Comparison of ENCODE assay signal across 10 cellular contexts in the genomic region with DNA sequence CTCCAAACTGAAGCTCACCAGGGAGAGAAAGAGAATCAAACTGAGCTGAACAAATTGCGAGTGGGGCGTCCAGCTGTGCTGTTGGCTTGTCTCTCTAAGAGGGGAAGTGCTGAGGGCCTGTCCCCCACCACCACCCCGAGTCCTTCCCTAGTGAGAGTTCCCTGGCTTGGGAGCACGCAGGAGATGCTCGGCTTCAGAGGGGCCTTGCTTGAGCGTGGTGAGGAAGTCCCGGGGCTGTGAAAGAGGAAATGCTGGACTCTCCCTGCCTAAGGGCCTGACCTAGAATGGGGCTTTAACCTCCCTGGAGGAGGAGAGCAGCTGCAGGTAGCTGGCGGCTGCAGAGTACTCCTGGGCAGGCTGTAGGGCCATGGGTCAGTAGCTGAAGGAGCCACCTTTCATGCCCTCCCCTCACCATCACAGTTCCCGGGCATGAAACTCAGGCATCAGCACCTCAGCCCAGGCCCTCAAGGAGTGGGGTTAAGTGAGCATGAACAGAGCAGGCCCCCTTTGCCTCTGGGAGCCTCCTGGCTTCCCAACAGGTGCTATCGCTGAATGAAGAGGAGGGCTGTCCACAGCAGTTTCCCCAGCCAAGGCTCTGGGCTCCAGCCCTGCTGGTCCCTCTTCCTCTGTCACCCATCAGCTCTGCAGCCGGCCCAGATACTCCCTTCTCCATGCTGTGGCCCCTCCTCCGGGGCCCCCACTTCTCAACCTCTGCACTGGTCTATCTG.
DNase-seq lines count a peak whose midpoint lies in the region; ATAC-seq, FAIRE-seq and TF ChIP-seq lines count a peak whose summit lies in the region.
"Had no signal": no experiment of that assay in that cellular context is flagged by ENCODE, and none has a peak within 500 bp of the region (broad histone marks: within the 10 kb centered on the region; RNA-seq: fewer than 3 reads in every experiment).

No MANE protein-coding gene starts in this region.

- CTCF ChIA-PET in HepG2 (lab: Yijun Ruan, JAX; ENCODE audit: low intra/inter-chr PET ratio, low total read pairs), result no interaction called here
- CTCF ChIA-PET in activated CD4-positive, alpha-beta memory T cell treated with anti-CD3 and anti-CD28 coated beads, Interleukin-2, amount 10 ng/mL, durations not matched to agents 7 days and 5 days (lab: Charles Lee), result no interaction called here

- H3F3A ChIP-seq in smooth muscle cell (ENCODE audit: low read depth), result peaks cover 16% of the 10 kb centered on the region

- H3K27me3 Mint-ChIP-seq in activated CD4-positive, alpha-beta memory T cell treated with anti-CD3 and anti-CD28 coated beads, Interleukin-2, amount 10 ng/mL, durations not matched to agents 7 days and 5 days, result no peaks in the 10 kb centered on the region
- H3K27me3 Mint-ChIP-seq: T-cell had no signal

- TF ChIP-seq CTCF in HepG2 (CRISPR knock-in tag; IDR thresholded peaks at IDR 0.05) (no peak), smooth muscle cell (IDR thresholded peaks at IDR 0.05; ENCODE audit: borderline replicate concordance, insufficient read depth, poor library complexity, severe bottlenecking) (no peak)

- H3K4me3 Mint-ChIP-seq in activated CD4-positive, alpha-beta memory T cell treated with anti-CD3 and anti-CD28 coated beads, Interleukin-2, amount 10 ng/mL, durations not matched to agents 7 days and 5 days, result no peak overlapping the region

- H3K36me3 ChIP-seq in HepG2 (replicated peaks in 1 of 2; ENCODE audit: control insufficient read depth in 1 of 2, insufficient read depth in 2 of 2, low read length in 2 of 2), result no peaks in the 10 kb centered on the region
- H3K36me3 ChIP-seq in smooth muscle cell (ENCODE audit: low read depth), result no peaks in the 10 kb centered on the region

- H3K27ac ChIP-seq in angular gyrus (ENCODE audit: low read depth, low read length) (peak overlapping the region; percentile 41), HepG2 (ENCODE audit: extremely low read length, insufficient read depth, low read length) (peak overlapping the region; percentile 59), smooth muscle cell (ENCODE audit: low read depth) (peak overlapping the region; percentile 92)

- in situ Hi-C loops in HepG2 (cut with HindIII; ENCODE audit: extremely low pct_ligation_motif_present, low pct_unique_long_range_greater_than_20kb), result no loop called here

- peaks cover 9% of the 10 kb centered on the region for H3K9me3 Mint-ChIP-seq in activated CD4-positive, alpha-beta memory T cell treated with anti-CD3 and anti-CD28 coated beads, Interleukin-2, amount 10 ng/mL, durations not matched to agents 7 days and 5 days

- no TSS peak for BruUV-seq in HepG2 (replicated peaks; lab: Mats Ljungman, UMichigan)

- no peaks in the 10 kb centered on the region for H3K4me1 Mint-ChIP-seq in activated CD4-positive, alpha-beta memory T cell treated with anti-CD3 and anti-CD28 coated beads, Interleukin-2, amount 10 ng/mL, durations not matched to agents 7 days and 5 days

- no peak overlapping the region for H3K27ac Mint-ChIP-seq in activated CD4-positive, alpha-beta memory T cell treated with anti-CD3 and anti-CD28 coated beads, Interleukin-2, amount 10 ng/mL, durations not matched to agents 7 days and 5 days

- H2AFZ ChIP-seq in HepG2 (ENCODE audit: low read length) (no peak overlapping the region), smooth muscle cell (ENCODE audit: low read depth) (peak overlapping the region; percentile 68)

- DNase-seq in KG1 (lab: John Stamatoyannopoulos, UW) (peak; percentile 32), HepG2 (ENCODE audit: low spot score) (no peak), smooth muscle cell (lab: John Stamatoyannopoulos, UW; ENCODE audit: unreplicated experiment) (no peak), GOT3 (lab: John Stamatoyannopoulos, UW) (no peak), NCI-H226 (no peak)
- no peak for DNase-seq in activated CD4-positive, alpha-beta memory T cell treated with anti-CD3 and anti-CD28 coated beads, Interleukin-2, amount 10 ng/mL, durations not matched to agents 7 days and 5 days
- DNase-seq: NCI-H1105 had no signal

- TF ChIP-seq RAD21 in HepG2 (CRISPR knock-in tag; IDR thresholded peaks at IDR 0.05), result no peak

- no peak for FAIRE-seq in HepG2 (lab: Jason Lieb, UNC)

- H4K20me1 ChIP-seq in HepG2 (ENCODE audit: insufficient read depth, low read length), result no peaks in the 10 kb centered on the region
- H4K20me1 ChIP-seq in smooth muscle cell (ENCODE audit: low read depth), result no peaks in the 10 kb centered on the region

- no peak for TF ChIP-seq POLR2A in HepG2 (IDR thresholded peaks at IDR 0.05; ENCODE audit: insufficient read depth in 1 of 2, low read depth in 2 of 2, low read length in 2 of 2)

- no peaks in the 10 kb centered on the region for H3K36me3 Mint-ChIP-seq in activated CD4-positive, alpha-beta memory T cell treated with anti-CD3 and anti-CD28 coated beads, Interleukin-2, amount 10 ng/mL, durations not matched to agents 7 days and 5 days (ENCODE audit: low read depth)
- H3K36me3 Mint-ChIP-seq: T-cell had no signal

- WGBS in HepG2 (ENCODE audit: low lambda C conversion rate), result 84% methylated on average over 11 of the region's 12 CpGs
- WGBS in smooth muscle cell (ENCODE audit: low lambda C conversion rate), result 84% methylated on average over 12 of the region's 12 CpGs

- H3K9ac ChIP-seq in HepG2 (ENCODE audit: insufficient read depth, low read depth, low read length) (no peak overlapping the region), smooth muscle cell (ENCODE audit: low read depth) (peak overlapping the region; percentile 41)

- intact Hi-C loops in HepG2 (cut with micrococcal nuclease; ENCODE audit: unreplicated experiment), result loop anchor here (10.0 kb wide), 1 partner anchor 354 kb away; no protein-coding TSS in a partner anchor

- POLR2A ChIA-PET in HepG2 (lab: Yijun Ruan, JAX), result interaction anchor here (0.8 to 2.9 kb wide), 7 partner anchors 11 to 188 kb away, joined by 3 to 42 read pairs (median 8); no protein-coding TSS in a partner anchor
- POLR2A ChIA-PET in activated CD4-positive, alpha-beta memory T cell treated with anti-CD3 and anti-CD28 coated beads, Interleukin-2, amount 10 ng/mL, durations not matched to agents 7 days and 5 days (lab: Charles Lee), result no interaction called here

- H3K4me2 ChIP-seq in HepG2 (ENCODE audit: low read depth, low read length) (peak overlapping the region; percentile 79; the same call in 1 of the 2 replicates), smooth muscle cell (peak overlapping the region; percentile 77)

- H3K4me3 ChIP-seq in HepG2 (replicated peaks in 1 of 3; ENCODE audit: insufficient read depth in 1 of 3, low read depth in 2 of 3, low read length in 3 of 3), result no peak overlapping the region; a peak in 1 of 6 replicates
- no peak overlapping the region for H3K4me3 ChIP-seq in smooth muscle cell

- no peaks in the 10 kb centered on the region for H3K27me3 ChIP-seq in HepG2 (ENCODE audit: control insufficient read depth in 1 of 2, insufficient read depth in 2 of 2, low read length in 2 of 2)
- no peaks in the 10 kb centered on the region for H3K27me3 ChIP-seq in smooth muscle cell (ENCODE audit: low read depth)

- TF ChIP-seq EP300 in HepG2 (IDR thresholded peaks at IDR 0.05; ENCODE audit: low read depth in 2 of 2, low read length in 2 of 2) (no peak), HepG2 (CRISPR knock-in tag; IDR thresholded peaks at IDR 0.05; ENCODE audit: borderline replicate concordance) (no peak)

- ATAC-seq in HepG2 (peak; percentile 10), GM21447 (IDR thresholded peaks at IDR 0.05; ENCODE audit: unreplicated experiment) (no peak)

- H3K4me1 ChIP-seq in HepG2 (ENCODE audit: insufficient read depth, low read length) (peaks cover 84% of the 10 kb centered on the region), smooth muscle cell (ENCODE audit: low read depth) (peaks cover 31% of the 10 kb centered on the region)

- no peaks in the 10 kb centered on the region for H3K79me2 ChIP-seq in HepG2 (ENCODE audit: insufficient read depth, low read length)
- peaks cover 2% of the 10 kb centered on the region for H3K79me2 ChIP-seq in smooth muscle cell (ENCODE audit: low read depth)

- no peaks in the 10 kb centered on the region for H3K9me3 ChIP-seq in HepG2 (ENCODE audit: low read length)
- peaks cover under 1% of the 10 kb centered on the region for H3K9me3 ChIP-seq in smooth muscle cell (replicated peaks; ENCODE audit: low read depth)

TF ChIP-seq in HepG2, 621 proteins besides CTCF, POLR2A, EP300 and RAD21 (continues in another document):
- TF ChIP-seq FOXA1 (IDR thresholded peaks at IDR 0.05) (no peak), FOXA1 (CRISPR knock-in tag; IDR thresholded peaks at IDR 0.05) (no peak), PRPF4 (IDR thresholded peaks at IDR 0.05; ENCODE audit: low read depth, low read length, poor library complexity, severe bottlenecking) (no peak), ZNF460 (CRISPR knock-in tag; IDR thresholded peaks at IDR 0.05; ENCODE audit: borderline replicate concordance) (no peak), SALL1 (CRISPR knock-in tag; IDR thresholded peaks at IDR 0.05) (no peak), KDM5B (CRISPR knock-in tag; IDR thresholded peaks at IDR 0.05; ENCODE audit: borderline replicate concordance) (no peak), UBTF (CRISPR knock-in tag; IDR thresholded peaks at IDR 0.05) (0 out of 2 replicates have a peak, but pooled peaks have one; percentile 13)

Comparison
In these comparisons a context has a peak if more than half of its experiments do, and no peak if none do; other contexts are left out.
1. H3K27ac ChIP-seq: peak in every context shown above with its lines; median percentile 92 in smooth muscle cell; 59 in HepG2; 41 in angular gyrus.